Comparison of ENCODE assay signal across 7 cellular contexts in genomic region chr9:8858250-8859161, GRCh38.
A peak's percentile ranks its signal among the peaks of the same experiment; 100 is the strongest.
DNase-seq lines count a peak whose midpoint lies in the region; ATAC-seq and TF ChIP-seq lines count a peak whose summit lies in the region.

No MANE protein-coding gene starts in this region.

- peaks cover 5% of the 10 kb centered on the region for H3K27me3 ChIP-seq in Loucy (ENCODE audit: insufficient read depth, low read length, poor library complexity, severe bottlenecking)
- peaks cover 14 to 30% (median 21%) of the 10 kb centered on the region in 5 donors for H3K27me3 ChIP-seq in subcutaneous abdominal adipose tissue (ENCODE audit: control insufficient read depth in 5 of 5, insufficient read depth in 4 of 5, low read length in 5 of 5)

- H3K4me1 ChIP-seq in Loucy (ENCODE audit: insufficient read depth, low read length, poor library complexity, severe bottlenecking) (peaks cover 37% of the 10 kb centered on the region), subcutaneous abdominal adipose tissue (ENCODE audit: control insufficient read depth in 5 of 5, insufficient read depth in 5 of 5, low read length in 5 of 5) (peaks cover 0 to 21% (median 19%) of the 10 kb centered on the region in 5 donors)

- peak; percentile 35 for ATAC-seq in left lobe of liver
- ATAC-seq in HG03108 (IDR thresholded peaks at IDR 0.05; ENCODE audit: unreplicated experiment) = no peak

- no peak for TF ChIP-seq CTCF in Loucy (conservative IDR thresholded peaks at IDR 0.05; ENCODE audit: low read length)
- TF ChIP-seq CTCF in cardiac fibroblast (IDR thresholded peaks at IDR 0.05; ENCODE audit: low read depth, low read length) = no peak

- H3K36me3 ChIP-seq in Loucy (ENCODE audit: insufficient read depth, low read length) (no peaks in the 10 kb centered on the region), subcutaneous abdominal adipose tissue (ENCODE audit: control insufficient read depth in 5 of 5, insufficient read depth in 5 of 5, low read length in 5 of 5) (no peaks in the 10 kb centered on the region)

- peaks cover 6% of the 10 kb centered on the region; the same call in 1 of the 2 replicates for H3F3A ChIP-seq in Loucy (ENCODE audit: low read depth)

- DNase-seq in cardiac fibroblast (ENCODE audit: low read depth in 2 of 2) = peak in 1 of 2 donors; percentile 1
- no peak for DNase-seq in left lobe of liver (ENCODE audit: low spot score)
- DNase-seq in DMS153 treated with DMSO at 0.1 percent for 48 hours (lab: John Stamatoyannopoulos, UW; ENCODE audit: unreplicated experiment) = no peak
- DNase-seq in NCI-H1930 (lab: John Stamatoyannopoulos, UW) = no peak

- no peak overlapping the region for H3K27ac ChIP-seq in subcutaneous abdominal adipose tissue (ENCODE audit: low read depth, low read length)

- peaks cover 52% of the 10 kb centered on the region for H3K79me2 ChIP-seq in Loucy (ENCODE audit: insufficient read depth, low read length)

- peak overlapping the region; percentile 93 for H3K4me2 ChIP-seq in Loucy (ENCODE audit: low read depth, low read length, poor library complexity, severe bottlenecking)

- H2AFZ ChIP-seq in Loucy (ENCODE audit: low read length) = peak overlapping the region; percentile 87

- H3K4me3 ChIP-seq in Loucy (ENCODE audit: low read length, poor library complexity, severe bottlenecking) = peak overlapping the region; percentile 91
- peak overlapping the region; percentile 47 to 57 for H3K4me3 ChIP-seq in cardiac fibroblast (replicated peaks in 1 of 2; ENCODE audit: low read depth in 2 of 2, low read length in 2 of 2)
- peak overlapping the region; percentile 44 to 75 (median 68) for H3K4me3 ChIP-seq in subcutaneous abdominal adipose tissue (ENCODE audit: low read depth in 1 of 5, low read length in 5 of 5)

- H3K9me3 ChIP-seq in Loucy (ENCODE audit: insufficient read depth, low read depth, low read length) (no peaks in the 10 kb centered on the region), subcutaneous abdominal adipose tissue (ENCODE audit: control insufficient read depth in 5 of 5, low read length in 5 of 5) (no peaks in the 10 kb centered on the region)

- H4K20me1 ChIP-seq in Loucy (ENCODE audit: insufficient read depth, low read length, poor library complexity, severe bottlenecking) = peaks cover 36% of the 10 kb centered on the region

- peak overlapping the region; percentile 93 for H3K9ac ChIP-seq in Loucy (ENCODE audit: low read depth, low read length, poor library complexity, severe bottlenecking)
- no peak overlapping the region for H3K9ac ChIP-seq in subcutaneous abdominal adipose tissue (ENCODE audit: low read length in 5 of 5)

- H3K9me2 ChIP-seq in Loucy (replicated peaks; ENCODE audit: low read depth, low read length) = no peaks in the 10 kb centered on the region
